8 cellular contexts compared by ENCODE assay signal in the genomic region with DNA sequence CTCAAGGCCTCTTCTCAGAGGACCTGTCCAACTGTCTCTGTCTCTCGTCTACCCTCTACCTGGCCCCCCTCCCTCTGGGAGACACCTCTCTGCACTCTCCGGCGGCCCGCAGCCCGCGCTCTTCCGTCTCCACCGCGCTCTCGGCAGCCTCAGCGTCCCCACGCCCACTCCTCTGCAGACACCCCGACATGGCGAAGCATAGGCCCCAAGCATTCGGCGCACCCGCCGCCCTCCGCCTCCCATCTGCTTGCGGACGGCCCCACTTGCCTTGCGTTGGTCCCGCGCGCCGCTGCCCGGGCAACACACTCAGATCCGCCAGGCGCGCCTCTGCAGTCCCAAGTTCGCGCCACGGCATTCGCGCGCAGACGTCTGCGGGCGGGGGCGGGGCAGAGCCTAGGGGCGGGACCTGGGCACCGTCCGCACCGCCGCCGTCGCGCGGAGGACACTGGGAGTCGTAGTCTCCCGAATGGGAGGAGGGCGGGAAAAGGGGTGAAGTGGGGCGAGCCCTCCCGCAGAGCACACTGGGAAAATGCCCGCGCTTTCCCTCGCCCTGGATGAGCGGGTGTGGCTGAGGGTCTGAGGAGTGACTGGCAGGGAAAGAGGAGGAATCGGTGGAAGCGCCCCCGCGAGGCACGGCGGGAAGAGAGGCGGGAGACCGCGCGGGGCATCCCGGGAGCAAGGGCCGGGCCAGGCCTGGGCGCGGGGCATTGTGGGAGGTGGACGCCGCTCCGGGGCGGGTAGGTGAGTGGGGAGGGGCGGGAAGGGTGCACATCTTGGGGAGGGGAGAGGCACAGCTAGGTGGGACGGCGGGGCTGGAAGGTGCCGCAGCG. TPM values are rescaled to one million over a fixed set of nuclear protein-coding genes. Genes with fewer than 3 reads are reported as not detected.
DNase-seq lines count a peak whose midpoint lies in the region; ATAC-seq, FAIRE-seq and TF ChIP-seq lines count a peak whose summit lies in the region.

TSS of gene LIG1 (minus strand) at position 371 of the 830 bp plus-strand sequence. CDS start 4,778 bp downstream, outside the sequence.
TSS of gene ZSWIM9 (plus strand) at position 707 of the 830 bp plus-strand sequence. CDS start 1,123 bp downstream, outside the sequence.

- peak within 1 kb of the TSS; percentile 91 for H3K27ac ChIP-seq in C4-2B
- H3K27ac ChIP-seq in HepG2 (ENCODE audit: extremely low read length, insufficient read depth, low read length) = peak within 1 kb of the TSS; percentile 99

- H3K79me2 ChIP-seq in HepG2 (ENCODE audit: insufficient read depth, low read length) = peaks cover 32% of the 10 kb centered on the region

- BruUV-seq in HepG2 (replicated peaks; lab: Mats Ljungman, UMichigan) = no TSS peak

- intact Hi-C loops in HepG2 (cut with micrococcal nuclease; ENCODE audit: unreplicated experiment) = loop anchor here (2.0 kb wide), 1 partner anchor 35 kb away; no protein-coding TSS in a partner anchor

- peaks cover 4 to 14% of the 10 kb centered on the region in 2 experiments for H3K36me3 ChIP-seq in HepG2 (replicated peaks in 1 of 2; ENCODE audit: control insufficient read depth in 1 of 2, insufficient read depth in 2 of 2, low read length in 2 of 2)

- POLR2A ChIA-PET in HepG2 (lab: Yijun Ruan, JAX) = interaction anchor here (0.6 to 3.4 kb wide), 8 partner anchors 13 to 90 kb away, joined by 3 to 20 read pairs (median 4); partner anchors contain the start of genes CARD8 and PLA2G4C

- H3K9me3 ChIP-seq in HepG2 (ENCODE audit: low read length) = no peaks in the 10 kb centered on the region

- no peak for TF ChIP-seq RAD21 in HepG2 (CRISPR knock-in tag; IDR thresholded peaks at IDR 0.05)

- peak; percentile 97 for DNase-seq in NCI-H748 (lab: John Stamatoyannopoulos, UW; ENCODE audit: unreplicated experiment)
- DNase-seq in activated CD4-positive, alpha-beta T cell treated with anti-CD3 and anti-CD28 coated beads, Interleukin-2, amount 50 U/mL, for 1 hour = peak; percentile 86
- peak; percentile 94 for DNase-seq in dedifferentiated amniotic fluid mesenchymal stem cell (ENCODE audit: extremely low spot score)
- DNase-seq in HepG2 (ENCODE audit: low spot score) = peak; percentile 94
- peak; percentile 84 to 88 for DNase-seq in stimulated activated CD4-positive, alpha-beta T cell treated with anti-CD3 and anti-CD28 coated beads, Interleukin-2, amount 100 ng/mL, for 48 hours

- H3K4me3 ChIP-seq in HepG2 (replicated peaks in 1 of 3; ENCODE audit: insufficient read depth in 1 of 3, low read depth in 2 of 3, low read length in 3 of 3) = peak within 1 kb of the TSS; percentile 93 to 99 (median 96)

- H3K4me2 ChIP-seq in HepG2 (ENCODE audit: low read depth, low read length) = peak within 1 kb of the TSS; percentile 92

- ATAC-seq in GM19351 (IDR thresholded peaks at IDR 0.05; ENCODE audit: unreplicated experiment) (peak; percentile 79), HG03520 (IDR thresholded peaks at IDR 0.05; ENCODE audit: unreplicated experiment) (peak; percentile 72), HepG2 (peak; percentile 93)

- no peak for TF ChIP-seq CTCF in C4-2B (conservative IDR thresholded peaks at IDR 0.05)
- peak; percentile 55 for TF ChIP-seq CTCF in HepG2 (CRISPR knock-in tag; IDR thresholded peaks at IDR 0.05)

- no peaks in the 10 kb centered on the region; a peak in 1 of 5 replicates for H3K27me3 ChIP-seq in HepG2 (ENCODE audit: control insufficient read depth in 1 of 2, insufficient read depth in 2 of 2, low read length in 2 of 2)

- H3K4me1 ChIP-seq in HepG2 (ENCODE audit: insufficient read depth, low read length) = peaks cover 26% of the 10 kb centered on the region

- H4K20me1 ChIP-seq in HepG2 (ENCODE audit: insufficient read depth, low read length) = no peaks in the 10 kb centered on the region; the same call in 1 of the 2 replicates

- WGBS in HepG2 (ENCODE audit: low lambda C conversion rate) = 1% methylated on average over 43 of the region's 81 CpGs

- TF ChIP-seq EP300 in HepG2 (IDR thresholded peaks at IDR 0.05; ENCODE audit: low read depth in 2 of 2, low read length in 2 of 2) (no peak; a peak in 1 of 4 replicates), HepG2 (CRISPR knock-in tag; IDR thresholded peaks at IDR 0.05; ENCODE audit: borderline replicate concordance) (no peak)

- H3K9ac ChIP-seq in HepG2 (ENCODE audit: insufficient read depth, low read depth, low read length) = peak within 1 kb of the TSS; percentile 81

- CTCF ChIA-PET in HepG2 (lab: Yijun Ruan, JAX; ENCODE audit: low intra/inter-chr PET ratio, low total read pairs) = interaction anchor here (1.8 kb wide), 1 partner anchor 90 kb away, joined by 4 read pairs; no protein-coding TSS in a partner anchor

- peak in 1 of 2 experiments; percentile 75; a peak in 3 of 4 replicates for TF ChIP-seq POLR2A in HepG2 (IDR thresholded peaks at IDR 0.05; ENCODE audit: insufficient read depth in 1 of 2, low read depth in 2 of 2, low read length in 2 of 2)

- in situ Hi-C loops in HepG2 (cut with HindIII; ENCODE audit: extremely low pct_ligation_motif_present, low pct_unique_long_range_greater_than_20kb) = no loop called here

- FAIRE-seq in HepG2 (lab: Jason Lieb, UNC) = peak; percentile 56

- H2AFZ ChIP-seq in HepG2 (ENCODE audit: low read length) = peak within 1 kb of the TSS; percentile 7

TF ChIP-seq in HepG2, 621 proteins besides CTCF, POLR2A, EP300 and RAD21 (continues in another document):
- TF ChIP-seq PHB2 (IDR thresholded peaks at IDR 0.05; ENCODE audit: partially characterized antibody) = no peak
- peak; percentile 80; the same call in 1 of the 2 replicates for TF ChIP-seq ZFP36L1 (CRISPR knock-in tag; IDR thresholded peaks at IDR 0.05)
- peak; percentile 86 for TF ChIP-seq GATAD1 (CRISPR knock-in tag; IDR thresholded peaks at IDR 0.05)
- no peak; the same call in 1 of the 2 replicates for TF ChIP-seq ZNF430 (CRISPR knock-in tag; IDR thresholded peaks at IDR 0.05)

RNA-seq across cellular contexts. Expression of gene LIG1, which starts in this region (rescaled TPM):
- 52.1 and 64.4 TPM in 2 replicates for total RNA-seq in HepG2 (2016; rRNA removed; fragmentation: Illumina TruSeq; extraction: Trizol)
- 7.3 and 8.5 TPM in 2 replicates for total RNA-seq in HepG2 (2016; cell fraction: cytosol; rRNA removed; fragmentation: Illumina TruSeq; extraction: Trizol; ENCODE audit: low read depth)
- total RNA-seq in HepG2 (2016; cell fraction: insoluble cytoplasmic fraction; rRNA removed; fragmentation: Illumina TruSeq; extraction: Trizol) = 44.1 and 72.4 TPM in 2 replicates
- total RNA-seq in HepG2 (2016; cell fraction: membrane; rRNA removed; fragmentation: Illumina TruSeq; extraction: Trizol) = 15.7 and 19.3 TPM in 2 replicates
- total RNA-seq in HepG2 (2016; cell fraction: nucleus; rRNA removed; fragmentation: Illumina TruSeq; extraction: Trizol) = 51.4 and 56.6 TPM in 2 replicates
- polyA plus RNA-seq in HepG2 (2011; rRNA removed) = 18.3 and 20.1 TPM in 2 replicates
- 9.1 and 11.9 TPM in 2 replicates for polyA plus RNA-seq in HepG2 (2011; cell fraction: cytosol; rRNA removed)
- polyA plus RNA-seq in HepG2 (2011; cell fraction: nucleus; rRNA removed) = 92.2 and 135 TPM in 2 replicates
- 11.0 and 27.9 TPM in 2 replicates for polyA plus RNA-seq in HepG2 (2012)
- polyA plus RNA-seq in HepG2 (2016; cell fraction: cytosol; fragmentation: Illumina TruSeq; extraction: Trizol; ENCODE audit: low read depth) = 6.0 and 7.0 TPM in 2 replicates
- polyA plus RNA-seq in HepG2 (2016; cell fraction: insoluble cytoplasmic fraction; fragmentation: Illumina TruSeq; extraction: Trizol; ENCODE audit: low read depth) = 43.0 and 49.8 TPM in 2 replicates
- polyA plus RNA-seq in HepG2 (2016; cell fraction: membrane; fragmentation: Illumina TruSeq; extraction: Trizol; ENCODE audit: low read depth) = 7.7 and 11.4 TPM in 2 replicates
- polyA plus RNA-seq in HepG2 (2016; cell fraction: nucleus; fragmentation: Illumina TruSeq; extraction: Trizol; ENCODE audit: insufficient read depth, low read depth) = 135 and 153 TPM in 2 replicates
- polyA minus RNA-seq in HepG2 (2011; rRNA and poly(A)+ RNA removed; ENCODE audit: low replicate concordance) = 25.6 and 86.4 TPM in 2 replicates
- 11.3 and 17.6 TPM in 2 replicates for polyA minus RNA-seq in HepG2 (2011; cell fraction: cytosol; rRNA and poly(A)+ RNA removed)
- polyA minus RNA-seq in HepG2 (2011; cell fraction: nucleus; rRNA and poly(A)+ RNA removed) = 25.0 and 29.4 TPM in 2 replicates

RNA-seq across cellular contexts. Expression of gene ZSWIM9, which starts in this region (rescaled TPM):
- 0.39 and 1.1 TPM in 2 replicates for total RNA-seq in HepG2 (2016; rRNA removed; fragmentation: Illumina TruSeq; extraction: Trizol)
- total RNA-seq in HepG2 (2016; cell fraction: cytosol; rRNA removed; fragmentation: Illumina TruSeq; extraction: Trizol; ENCODE audit: low read depth) = 0.26 and 0.91 TPM in 2 replicates
- 0.54 and 0.93 TPM in 2 replicates for total RNA-seq in HepG2 (2016; cell fraction: insoluble cytoplasmic fraction; rRNA removed; fragmentation: Illumina TruSeq; extraction: Trizol)
- total RNA-seq in HepG2 (2016; cell fraction: membrane; rRNA removed; fragmentation: Illumina TruSeq; extraction: Trizol) = 0.43 and 1.00 TPM in 2 replicates
- total RNA-seq in HepG2 (2016; cell fraction: nucleus; rRNA removed; fragmentation: Illumina TruSeq; extraction: Trizol) = 0.72 and 0.75 TPM in 2 replicates
- 0.18 and 0.44 TPM in 2 replicates for polyA plus RNA-seq in HepG2 (2011; rRNA removed)
- 0.28 and 0.43 TPM in 2 replicates for polyA plus RNA-seq in HepG2 (2011; cell fraction: cytosol; rRNA removed)
- 2.1 and 2.4 TPM in 2 replicates for polyA plus RNA-seq in HepG2 (2011; cell fraction: nucleus; rRNA removed)
- polyA plus RNA-seq in HepG2 (2012) = 2.8 and 3.7 TPM in 2 replicates
- 0.45 and 0.87 TPM in 2 replicates for polyA plus RNA-seq in HepG2 (2016; cell fraction: cytosol; fragmentation: Illumina TruSeq; extraction: Trizol; ENCODE audit: low read depth)
- 2.2 TPM in 2 replicates for polyA plus RNA-seq in HepG2 (2016; cell fraction: insoluble cytoplasmic fraction; fragmentation: Illumina TruSeq; extraction: Trizol; ENCODE audit: low read depth)
- polyA plus RNA-seq in HepG2 (2016; cell fraction: membrane; fragmentation: Illumina TruSeq; extraction: Trizol; ENCODE audit: low read depth) = 0.41 and 0.92 TPM in 2 replicates
- 3.7 and 3.8 TPM in 2 replicates for polyA plus RNA-seq in HepG2 (2016; cell fraction: nucleus; fragmentation: Illumina TruSeq; extraction: Trizol; ENCODE audit: insufficient read depth, low read depth)
- polyA minus RNA-seq in HepG2 (2011; rRNA and poly(A)+ RNA removed; ENCODE audit: low replicate concordance) = 1.0 and 1.7 TPM in 2 replicates
- 0.59 and 0.70 TPM in 2 replicates for polyA minus RNA-seq in HepG2 (2011; cell fraction: cytosol; rRNA and poly(A)+ RNA removed)
- 0.75 and 0.90 TPM in 2 replicates for polyA minus RNA-seq in HepG2 (2011; cell fraction: nucleus; rRNA and poly(A)+ RNA removed)

Comparison
In these comparisons a context has a peak if more than half of its experiments do, and no peak if none do; other contexts are left out.
1. Peak in every context shown above with its lines: DNase-seq, ATAC-seq, H3K4me3 ChIP-seq and H3K27ac ChIP-seq.